In the genomic region with DNA sequence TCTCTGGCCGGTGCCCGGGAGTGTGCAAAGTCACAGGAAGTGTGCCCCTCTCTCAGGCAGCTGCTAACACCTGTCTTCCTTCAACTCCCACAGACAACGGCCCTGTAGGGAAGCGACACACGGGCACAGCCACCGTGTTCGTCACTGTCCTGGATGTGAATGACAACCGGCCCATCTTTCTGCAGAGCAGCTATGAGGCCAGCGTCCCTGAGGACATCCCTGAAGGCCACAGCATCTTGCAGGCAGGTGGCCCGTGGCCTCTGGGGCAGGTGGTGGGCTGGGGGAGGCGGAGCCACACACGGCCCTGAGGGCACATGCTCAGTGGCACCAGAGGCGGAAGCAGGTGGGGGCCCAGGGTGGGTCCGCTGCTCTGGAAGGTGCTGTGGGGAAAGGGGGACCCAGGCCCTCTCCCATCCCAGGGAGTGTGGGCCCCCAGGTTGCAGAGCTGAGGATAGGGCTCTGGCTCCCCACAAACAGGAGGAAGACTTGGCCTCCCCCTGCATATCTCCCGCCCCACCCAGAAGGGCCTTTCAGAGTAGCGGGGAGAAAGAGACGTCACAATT, we compare ENCODE assay signal across 10 cellular contexts. TPM values are rescaled to one million over a fixed set of nuclear protein-coding genes. Genes with fewer than 3 reads are reported as not detected.
DNase-seq lines count a peak whose midpoint lies in the region; ATAC-seq and TF ChIP-seq lines count a peak whose summit lies in the region.
"Had no signal": no experiment of that assay in that cellular context is flagged by ENCODE, and none has a peak within 500 bp of the region (broad histone marks: within the 10 kb centered on the region; RNA-seq: fewer than 3 reads in every experiment).

No MANE protein-coding gene starts in this region.

- in situ Hi-C loops in gastrocnemius medialis (cut with MboI; ENCODE audit: low sequenced_read_pairs in 4 of 4) = no loop called here

- peaks cover 80% of the 10 kb centered on the region for H3K4me1 Mint-ChIP-seq in CD4-positive, alpha-beta T cell (ENCODE audit: low read depth)
- H3K4me1 Mint-ChIP-seq in T-helper 17 cell = peaks cover 61% of the 10 kb centered on the region
- peaks cover 6% of the 10 kb centered on the region for H3K4me1 Mint-ChIP-seq in chondrocyte (ENCODE audit: low read depth)

- peak overlapping the region; percentile 98 for H3K27ac Mint-ChIP-seq in CD4-positive, alpha-beta T cell
- peak overlapping the region; percentile 99 for H3K27ac Mint-ChIP-seq in T-helper 17 cell
- no peak overlapping the region for H3K27ac Mint-ChIP-seq in chondrocyte (ENCODE audit: unreplicated experiment)

- DNase-seq in CD4-positive, alpha-beta T cell = peak in 1 of 10 experiments; percentile 37
- no peak for DNase-seq in T-helper 17 cell
- DNase-seq in gastrocnemius medialis = no peak
- DNase-seq in NCI-H2171 (lab: John Stamatoyannopoulos, UW) = no peak
- DNase-seq in chondrocyte (ENCODE audit: low spot score) = no peak
- no peak for DNase-seq in NCI-H2171 treated with DMSO at 0.1 percent for 48 hours (lab: John Stamatoyannopoulos, UW)
- DNase-seq: effector CD8-positive, alpha-beta T cell had no signal

- ATAC-seq in CD4-positive, alpha-beta T cell (ENCODE audit: poor library complexity) = peak; percentile 49
- ATAC-seq in T-helper 17 cell = peak; percentile 20
- peak; percentile 0 for ATAC-seq in esophagus mucosa
- ATAC-seq in gastrocnemius medialis = no peak
- no peak for ATAC-seq in HG03571 (IDR thresholded peaks at IDR 0.05; ENCODE audit: unreplicated experiment)

- H3K4me3 ChIP-seq in gastrocnemius medialis = no peak overlapping the region

- H3K4me3 Mint-ChIP-seq in CD4-positive, alpha-beta T cell = peak overlapping the region; percentile 80
- H3K4me3 Mint-ChIP-seq in T-helper 17 cell (peak overlapping the region; percentile 91), chondrocyte (ENCODE audit: unreplicated experiment) (no peak overlapping the region)

- no peaks in the 10 kb centered on the region for H3K9me3 Mint-ChIP-seq in CD4-positive, alpha-beta T cell
- H3K9me3 Mint-ChIP-seq in chondrocyte (ENCODE audit: low read depth) = no peaks in the 10 kb centered on the region

- no peaks in the 10 kb centered on the region for H3K27me3 ChIP-seq in CD4-positive, alpha-beta T cell (ENCODE audit: control insufficient read depth, insufficient read depth, low read length)
- no peaks in the 10 kb centered on the region for H3K27me3 ChIP-seq in gastrocnemius medialis

- TF ChIP-seq CTCF in CD4-positive, alpha-beta T cell (IDR thresholded peaks at IDR 0.05) = no peak
- TF ChIP-seq CTCF in gastrocnemius medialis (IDR thresholded peaks at IDR 0.05 in 4 of 5, conservative IDR thresholded peaks at IDR 0.05 in 1 of 5) (no peak), chondrocyte (IDR thresholded peaks at IDR 0.05) (no peak)

- H3K36me3 Mint-ChIP-seq in CD4-positive, alpha-beta T cell (ENCODE audit: low read depth) = no peaks in the 10 kb centered on the region
- H3K36me3 Mint-ChIP-seq in T-helper 17 cell (ENCODE audit: low read depth) = no peaks in the 10 kb centered on the region
- no peaks in the 10 kb centered on the region for H3K36me3 Mint-ChIP-seq in chondrocyte (ENCODE audit: low read depth)

- H3K36me3 ChIP-seq in gastrocnemius medialis = no peaks in the 10 kb centered on the region

- no peaks in the 10 kb centered on the region for H3K27me3 Mint-ChIP-seq in CD4-positive, alpha-beta T cell
- H3K27me3 Mint-ChIP-seq in T-helper 17 cell = no peaks in the 10 kb centered on the region
- peaks cover 6% of the 10 kb centered on the region for H3K27me3 Mint-ChIP-seq in chondrocyte (ENCODE audit: low read depth)

- H3K27ac ChIP-seq in CD4-positive, alpha-beta T cell (ENCODE audit: low read depth, low read length) = peak overlapping the region; percentile 74
- peak overlapping the region; percentile 71 to 81 (median 80) for H3K27ac ChIP-seq in gastrocnemius medialis

- POLR2A ChIA-PET in CD4-positive, alpha-beta T cell (lab: Charles Lee) = interaction anchor here (1.0 to 6.1 kb wide), 12 partner anchors 14 to 60 kb away, joined by 3 to 39 read pairs (median 6); partner anchors contain the start of gene VSIR

- CTCF ChIA-PET in CD4-positive, alpha-beta T cell (lab: Charles Lee) = interaction anchor here (1.1 to 2.4 kb wide), 3 partner anchors 16 to 61 kb away, joined by 3 to 9 read pairs (median 4); partner anchors contain the start of gene VSIR

- peaks cover 27 to 28% of the 10 kb centered on the region in 2 donors for H3K4me1 ChIP-seq in gastrocnemius medialis

- intact Hi-C loops in CD4-positive, alpha-beta T cell (cut with DNase I, micrococcal nuclease) = loop anchor here (5.0 kb wide), 2 partner anchors 60 to 395 kb away; partner anchors contain the start of genes SLC29A3 (in 1 of the 2) and VSIR (in 1 of the 2)
- intact Hi-C loops in gastrocnemius medialis (cut with DNase I; ENCODE audit: low total_unique reads) = loop anchor here (2.0 to 5.0 kb wide), 2 partner anchors 60 to 400 kb away; partner anchors contain the start of gene VSIR

- TF ChIP-seq POLR2A in gastrocnemius medialis (IDR thresholded peaks at IDR 0.05) = no peak

- no peaks in the 10 kb centered on the region for H3K9me3 ChIP-seq in CD4-positive, alpha-beta T cell (ENCODE audit: control insufficient read depth, low read length)
- no peaks in the 10 kb centered on the region for H3K9me3 ChIP-seq in T-helper 17 cell (ENCODE audit: control insufficient read depth, low read length, poor library complexity, severe bottlenecking)
- no peaks in the 10 kb centered on the region for H3K9me3 ChIP-seq in gastrocnemius medialis

RNA-seq across cellular contexts. Expression of gene C10orf105, which starts 6.9 kb away (rescaled TPM):
- under 1 TPM; 0.25 to 0.36 TPM for total RNA-seq in CD4-positive, alpha-beta T cell
- total RNA-seq in T-helper 17 cell (under 1 TPM; 0.31 to 0.37 TPM), esophagus mucosa (not detected), gastrocnemius medialis (not detected), chondrocyte (not detected in 3 replicates)
- total RNA-seq: NCI-H460 had no signal

Comparison
In these comparisons a context has a peak if more than half of its experiments do, and no peak if none do; other contexts are left out.
1. ATAC-seq: peak in CD4-positive, alpha-beta T cell (single experiment), T-helper 17 cell (single experiment) and esophagus mucosa (single experiment); none in gastrocnemius medialis (0 of 2) and HG03571 (single experiment).